Comparison of ENCODE assay signal across 8 cellular contexts in the genomic region with DNA sequence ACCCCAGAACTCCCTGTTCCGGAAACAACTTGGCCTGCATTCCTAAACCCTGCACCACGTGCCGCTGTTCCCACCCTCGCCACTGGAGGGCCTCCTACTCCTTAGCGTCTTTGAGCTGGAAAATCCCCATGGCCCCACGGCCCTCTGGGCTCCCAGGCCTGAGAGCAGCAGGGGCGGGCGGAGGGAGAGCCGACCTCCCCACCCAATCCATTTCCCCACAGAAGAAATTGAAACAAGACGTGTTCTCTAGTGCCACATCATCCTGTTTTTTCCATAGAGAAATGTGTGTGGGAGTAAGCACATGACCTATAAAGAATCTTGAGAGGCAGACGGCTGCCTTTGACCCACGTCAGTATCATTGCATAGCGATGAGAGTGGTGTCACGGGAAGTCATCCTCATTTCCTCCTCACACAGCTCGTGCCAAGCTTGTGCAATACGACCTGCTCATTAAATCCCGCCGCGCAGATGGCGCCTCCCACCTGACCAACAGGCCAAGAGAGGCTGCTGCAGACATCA.
DNase-seq lines count a peak whose midpoint lies in the region; ATAC-seq and TF ChIP-seq lines count a peak whose summit lies in the region.

No MANE protein-coding gene starts in this region.

- ATAC-seq in IMR-90 (ENCODE audit: low read depth) (peak; percentile 96), HG03039 (IDR thresholded peaks at IDR 0.05; ENCODE audit: unreplicated experiment) (no peak)

- H4K20me1 ChIP-seq in IMR-90 (ENCODE audit: insufficient read depth, low read length), result no peaks in the 10 kb centered on the region

- TF ChIP-seq CTCF in IMR-90 (conservative IDR thresholded peaks at IDR 0.05; ENCODE audit: low read depth, low read length), result peak; percentile 89

- in situ Hi-C loops in IMR-90 (cut with MboI; ENCODE audit: low sequenced_read_pairs), result loop anchor here (5.0 kb wide), 1 partner anchor 134 kb away; no protein-coding TSS in a partner anchor

- H3K4ac ChIP-seq in IMR-90 (ENCODE audit: low read depth, low read length), result peak overlapping the region; percentile 90

- peak overlapping the region; percentile 86; the same call in 1 of the 2 replicates for H2BK20ac ChIP-seq in IMR-90 (ENCODE audit: low read depth, low read length)

- POLR2A ChIA-PET in IMR-90 (lab: Charles Lee; ENCODE audit: unreplicated experiment), result no interaction called here

- no CpG with 5 or more reads among the region's 20 CpGs for WGBS in IMR-90 (ENCODE audit: extremely low coverage in 2 of 2, insufficient read length in 1 of 2), 2 experiments

- peaks cover 0 to 5% of the 10 kb centered on the region in 2 experiments; a peak in 1 of 4 replicates for H3K79me1 ChIP-seq in IMR-90 (ENCODE audit: low read depth in 1 of 2, low read length in 2 of 2)

- 0 out of 2 replicates have a peak overlapping the region, but pooled peaks have one; percentile 24 for H3K56ac ChIP-seq in IMR-90 (ENCODE audit: extremely low read depth, insufficient read depth, low read length)

- H2BK15ac ChIP-seq in IMR-90 (ENCODE audit: low read depth, low read length), result peak overlapping the region; percentile 95; the same call in 2 of the 3 replicates

- peak overlapping the region; percentile 94 for H2BK5ac ChIP-seq in IMR-90 (ENCODE audit: low read depth, low read length, poor library complexity, severe bottlenecking)

- peak overlapping the region; percentile 98 for H4K5ac ChIP-seq in IMR-90 (ENCODE audit: low read depth, low read length)

- peak overlapping the region; percentile 98 for H2BK120ac ChIP-seq in IMR-90 (ENCODE audit: low read depth, low read length)

- H3K4me1 ChIP-seq in IMR-90 (ENCODE audit: control insufficient read depth, insufficient read depth, low read length), result peaks cover 10% of the 10 kb centered on the region

- H3K4me2 ChIP-seq in IMR-90 (ENCODE audit: low read depth, low read length), result peak overlapping the region; percentile 69

- TF ChIP-seq POLR2A in IMR-90 (IDR thresholded peaks at IDR 0.05; ENCODE audit: low read depth, low read length), result no peak

- dilution Hi-C loops in IMR-90 (cut with HindIII; ENCODE audit: low sequenced_read_pairs, unreplicated experiment), result no loop called here

- H4K8ac ChIP-seq in IMR-90 (ENCODE audit: low read depth in 2 of 2, low read length in 2 of 2), result peak overlapping the region; percentile 83 to 99

- intact Hi-C loops in IMR-90 (cut with micrococcal nuclease), result loop anchor here (1.0 kb wide), 3 partner anchors 46 to 139 kb away; no protein-coding TSS in a partner anchor

- H4K91ac ChIP-seq in IMR-90 (ENCODE audit: insufficient read depth, low read depth, low read length), result peak overlapping the region; percentile 91

- no peaks in the 10 kb centered on the region for H3K9me1 ChIP-seq in IMR-90 (ENCODE audit: insufficient read depth, low read length)

- H3K27ac ChIP-seq in IMR-90 (ENCODE audit: insufficient read depth, low read length), result peak overlapping the region; percentile 93

- TF ChIP-seq RAD21 in IMR-90 (IDR thresholded peaks at IDR 0.05; ENCODE audit: low read length), result peak; percentile 82

- peak overlapping the region; percentile 92 for H2AK9ac ChIP-seq in IMR-90 (replicated peaks; ENCODE audit: low read depth, low read length, poor library complexity)

- H3K27me3 ChIP-seq in IMR-90 (ENCODE audit: control insufficient read depth, insufficient read depth, low read length), result no peaks in the 10 kb centered on the region

- CTCF ChIA-PET in IMR-90 (lab: Yijun Ruan, JAX), result interaction anchor here (0.7 to 2.3 kb wide), 2 partner anchors 136 to 138 kb away, joined by 3 to 21 read pairs; no protein-coding TSS in a partner anchor

- H3K9ac ChIP-seq in IMR-90 (ENCODE audit: low read depth, low read length), result peak overlapping the region; percentile 50

- H2AK5ac ChIP-seq in IMR-90 (ENCODE audit: low read depth, low read length), result peak overlapping the region; percentile 98

- peak overlapping the region; percentile 91 for H3K18ac ChIP-seq in IMR-90 (ENCODE audit: low read depth, low read length)

- DNase-seq in COLO829 (ENCODE audit: low spot score) (peak; percentile 79), IMR-90 (peak; percentile 99), SW 1271 (lab: John Stamatoyannopoulos, UW) (peak; percentile 55 to 59), globus pallidus (ENCODE audit: low spot score) (peak; percentile 2), renal cortical epithelial cell (ENCODE audit: low read depth) (peak; percentile 98), GM19238 (ENCODE audit: insufficient read length, low spot score) (no peak)
- DNase-seq in stimulated activated CD4-positive, alpha-beta T cell treated with anti-CD3 and anti-CD28 coated beads, Interleukin-4, amount 100 ng/mL, for 1 hour, result no peak

- no TSS peak for BruUV-seq in IMR-90 (replicated peaks; lab: Mats Ljungman, UMichigan)

- peak overlapping the region; percentile 93; the same call in 1 of the 2 replicates for H3K23ac ChIP-seq in IMR-90 (ENCODE audit: low read depth, low read length)

- no peaks in the 10 kb centered on the region; the same call in 1 of the 2 replicates for H3K36me3 ChIP-seq in IMR-90 (ENCODE audit: control insufficient read depth, insufficient read depth, low read length)

- H3K14ac ChIP-seq in IMR-90 (replicated peaks; ENCODE audit: low read depth, low read length), result peak overlapping the region; percentile 93; the same call in 1 of the 2 replicates

- H2AFZ ChIP-seq in IMR-90 (replicated peaks; ENCODE audit: low read length, poor library complexity), result peak overlapping the region; percentile 93

- H3K9me3 ChIP-seq in IMR-90 (ENCODE audit: control insufficient read depth, insufficient read depth, low read length), result no peaks in the 10 kb centered on the region

- peak overlapping the region; percentile 2; the same call in 1 of the 2 replicates for H3K4me3 ChIP-seq in IMR-90 (ENCODE audit: insufficient read depth, low read depth, low read length)

TF ChIP-seq in IMR-90, 13 proteins besides CTCF, POLR2A, EP300 and RAD21:
- TF ChIP-seq CEBPB (IDR thresholded peaks at IDR 0.05; ENCODE audit: low read depth, low read length) (peak; percentile 99), FOS (IDR thresholded peaks at IDR 0.05; ENCODE audit: low read depth, low read length) (peak; percentile 71), NFE2L2 (IDR thresholded peaks at IDR 0.05; ENCODE audit: low read depth, low read length) (no peak), MAZ (IDR thresholded peaks at IDR 0.05; ENCODE audit: borderline replicate concordance, low read depth, low read length) (peak; percentile 64; the same call in 1 of the 2 replicates), CHD1 (IDR thresholded peaks at IDR 0.05; ENCODE audit: low read depth, low read length) (no peak), RCOR1 (IDR thresholded peaks at IDR 0.05; ENCODE audit: insufficient replicate concordance, low read length) (no peak), SMC3 (IDR thresholded peaks at IDR 0.05; ENCODE audit: low read depth, low read length) (peak; percentile 80), BHLHE40 (IDR thresholded peaks at IDR 0.05; ENCODE audit: low read depth, low read length) (peak; percentile 98), MXI1 (IDR thresholded peaks at IDR 0.05; ENCODE audit: borderline replicate concordance, low read depth, low read length) (0 out of 2 replicates have a peak, but pooled peaks have one; percentile 19), RFX5 (IDR thresholded peaks at IDR 0.05; ENCODE audit: low read depth, low read length) (no peak), MAFK (IDR thresholded peaks at IDR 0.05; ENCODE audit: low read depth, low read length) (no peak)
- TF ChIP-seq, protein P1, sequence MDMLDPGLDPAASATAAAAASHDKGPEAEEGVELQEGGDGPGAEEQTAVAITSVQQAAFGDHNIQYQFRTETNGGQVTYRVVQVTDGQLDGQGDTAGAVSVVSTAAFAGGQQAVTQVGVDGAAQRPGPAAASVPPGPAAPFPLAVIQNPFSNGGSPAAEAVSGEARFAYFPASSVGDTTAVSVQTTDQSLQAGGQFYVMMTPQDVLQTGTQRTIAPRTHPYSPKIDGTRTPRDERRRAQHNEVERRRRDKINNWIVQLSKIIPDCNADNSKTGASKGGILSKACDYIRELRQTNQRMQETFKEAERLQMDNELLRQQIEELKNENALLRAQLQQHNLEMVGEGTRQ (IDR thresholded peaks at IDR 0.05; ENCODE audit: low read depth, low read length), result peak; percentile 87
- TF ChIP-seq, protein P2, sequence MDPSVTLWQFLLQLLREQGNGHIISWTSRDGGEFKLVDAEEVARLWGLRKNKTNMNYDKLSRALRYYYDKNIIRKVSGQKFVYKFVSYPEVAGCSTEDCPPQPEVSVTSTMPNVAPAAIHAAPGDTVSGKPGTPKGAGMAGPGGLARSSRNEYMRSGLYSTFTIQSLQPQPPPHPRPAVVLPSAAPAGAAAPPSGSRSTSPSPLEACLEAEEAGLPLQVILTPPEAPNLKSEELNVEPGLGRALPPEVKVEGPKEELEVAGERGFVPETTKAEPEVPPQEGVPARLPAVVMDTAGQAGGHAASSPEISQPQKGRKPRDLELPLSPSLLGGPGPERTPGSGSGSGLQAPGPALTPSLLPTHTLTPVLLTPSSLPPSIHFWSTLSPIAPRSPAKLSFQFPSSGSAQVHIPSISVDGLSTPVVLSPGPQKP (IDR thresholded peaks at IDR 0.05; ENCODE audit: borderline replicate concordance, low read depth, low read length), result no peak
TF ChIP-seq in IMR-90: peak in this region for 7.

Comparison
In these comparisons a context has a peak if more than half of its experiments do, and no peak if none do; other contexts are left out.
1. DNase-seq: peak in COLO829 (single experiment), IMR-90 (single experiment), SW 1271 (2 of 2), globus pallidus (single experiment) and renal cortical epithelial cell (single experiment); none in GM19238 (single experiment) and stimulated activated CD4-positive, alpha-beta T cell treated with anti-CD3 and anti-CD28 coated beads, Interleukin-4, amount 100 ng/mL, for 1 hour (single experiment).